ENCODE assay signal across 1 cellular context in genomic region chr2:84879595-84880394, GRCh38.
A peak's percentile ranks its signal among the peaks of the same experiment; 100 is the strongest.
TF ChIP-seq lines count a peak whose summit lies in the region.

No MANE protein-coding gene starts in this region.

TF ChIP-seq in H1, 55 proteins besides CTCF, POLR2A, EP300 and RAD21:
- TF ChIP-seq ZNF274 (IDR thresholded peaks at IDR 0.05; ENCODE audit: borderline replicate concordance, extremely low read depth, low read length): no peak
- 0 out of 2 replicates have a peak, but pooled peaks have one; percentile 19 for TF ChIP-seq E2F6 (IDR thresholded peaks at IDR 0.05)
- 0 out of 2 replicates have a peak, but pooled peaks have one; percentile 3 for TF ChIP-seq RBBP5 (IDR thresholded peaks at IDR 0.05; ENCODE audit: borderline replicate concordance, low read depth, low read length)
- TF ChIP-seq FOSL1 (IDR thresholded peaks at IDR 0.05; ENCODE audit: insufficient read depth, low read depth, low read length): no peak
- TF ChIP-seq MAX (IDR thresholded peaks at IDR 0.05): no peak
- TF ChIP-seq SUZ12 (IDR thresholded peaks at IDR 0.05; ENCODE audit: low read length): 0 out of 2 replicates have a peak, but pooled peaks have one; percentile 79
- peak; percentile 36; the same call in 1 of the 2 replicates for TF ChIP-seq KDM1A (IDR thresholded peaks at IDR 0.05; ENCODE audit: borderline replicate concordance, low read length)
- TF ChIP-seq TCF12 (IDR thresholded peaks at IDR 0.05; ENCODE audit: low read depth, low read length): no peak
TF ChIP-seq in H1: peak in this region for 4.
